Comparison of ENCODE assay signal across 29 cellular contexts in genomic region chr3:99317196-99317595, GRCh38.
"Had no signal": no experiment of that assay in that cellular context is flagged by ENCODE, and none has a peak within 500 bp of the region (broad histone marks: within the 10 kb centered on the region; RNA-seq: fewer than 3 reads in every experiment).

No MANE protein-coding gene starts in this region.

- H3K4me3 ChIP-seq: esophagus muscularis mucosa, heart right ventricle, lung, mucosa of descending colon, ovary, skin epidermis, thoracic aorta, vagina had no signal

- DNase-seq: activated CD4-positive, alpha-beta memory T cell treated with anti-CD3 and anti-CD28 coated beads for 36 hours; activated CD4-positive, alpha-beta T cell treated with anti-CD3 and anti-CD28 coated beads, Interleukin-2, amount 10 ng/mL, durations not matched to agents 24 days and 14 days; activated CD8-positive, alpha-beta memory T cell treated with anti-CD3 and anti-CD28 coated beads, Interleukin-2, amount 50 U/mL, for 4 hours; activated gamma-delta T cell; activated naive CD4-positive, alpha-beta T cell treated with anti-CD3 and anti-CD28 coated beads, Interleukin-2, amount 10 ng/mL, durations not matched to agents 7 days and 5 days; activated naive CD8-positive, alpha-beta T cell treated with anti-CD3 and anti-CD28 coated beads, Interleukin-2, amount 10 ng/mL, durations not matched to agents 7 days and 5 days; activated T-cell treated with anti-CD3 and anti-CD28 coated beads, Interleukin-2, amount 50 U/mL, for 1 hour; amniotic stem cell; brain microvascular endothelial cell; caudate nucleus; foreskin melanocyte; heart right ventricle; mucosa of descending colon; ovary; stimulated activated CD4-positive, alpha-beta T cell treated with anti-CD3 and anti-CD28 coated beads, Interleukin-12 subunit alpha, Interleukin-12 subunit beta, amount 100 ng/mL, for 4 hours; stimulated activated CD4-positive, alpha-beta T cell treated with anti-CD3 and anti-CD28 coated beads, Interleukin-4, amount 100 ng/mL, for 1 hour had no signal

- H3K4me1 ChIP-seq: heart right ventricle had no signal

- H3K27me3 ChIP-seq: brain microvascular endothelial cell, esophagus muscularis mucosa, heart right ventricle, ovary, vagina had no signal

- H3K4me1 Mint-ChIP-seq: activated CD4-positive, alpha-beta T cell treated with anti-CD3 and anti-CD28 coated beads, Interleukin-2, amount 10 ng/mL, durations not matched to agents 24 days and 14 days; activated naive CD4-positive, alpha-beta T cell treated with anti-CD3 and anti-CD28 coated beads, Interleukin-2, amount 10 ng/mL, durations not matched to agents 7 days and 5 days; activated naive CD8-positive, alpha-beta T cell treated with anti-CD3 and anti-CD28 coated beads, Interleukin-2, amount 10 ng/mL, durations not matched to agents 7 days and 5 days; stimulated activated effector memory CD8-positive, alpha-beta T cell treated with anti-CD3 and anti-CD28 coated beads, Interleukin-12 subunit alpha, Interleukin-12 subunit beta, amount 100 ng/mL, for 72 hours had no signal

- ATAC-seq: left lobe of liver; mucosa of descending colon; natural killer cell treated with Interleukin-12 subunit alpha and Interleukin-12 subunit beta and Interleukin-15 and Interleukin-18, amount 100 ng/mL, for 72 hours; sciatic nerve; stimulated activated effector memory CD8-positive, alpha-beta T cell treated with anti-CD3 and anti-CD28 coated beads, Interleukin-12 subunit alpha, Interleukin-12 subunit beta, amount 100 ng/mL, for 72 hours had no signal

- H3K27ac Mint-ChIP-seq: activated CD4-positive, alpha-beta memory T cell treated with anti-CD3 and anti-CD28 coated beads for 36 hours; activated CD4-positive, alpha-beta T cell treated with anti-CD3 and anti-CD28 coated beads, Interleukin-2, amount 10 ng/mL, durations not matched to agents 24 days and 14 days; activated naive CD4-positive, alpha-beta T cell treated with anti-CD3 and anti-CD28 coated beads, Interleukin-2, amount 10 ng/mL, durations not matched to agents 7 days and 5 days; activated naive CD8-positive, alpha-beta T cell treated with anti-CD3 and anti-CD28 coated beads, Interleukin-2, amount 10 ng/mL, durations not matched to agents 7 days and 5 days; natural killer cell treated with Interleukin-12 subunit alpha and Interleukin-12 subunit beta and Interleukin-15 and Interleukin-18, amount 100 ng/mL, for 72 hours; progenitor cell of endocrine pancreas; stimulated activated effector memory CD8-positive, alpha-beta T cell treated with anti-CD3 and anti-CD28 coated beads, Interleukin-12 subunit alpha, Interleukin-12 subunit beta, amount 100 ng/mL, for 72 hours; stimulated activated naive CD8-positive, alpha-beta T cell treated with anti-CD3 and anti-CD28 coated beads, Interleukin-15, Interleukin-2, amounts not matched to agents 100 ng/mL and 50 ng/mL, for 24 hours; type B pancreatic cell had no signal

- H3K36me3 Mint-ChIP-seq: activated CD4-positive, alpha-beta memory T cell treated with anti-CD3 and anti-CD28 coated beads for 36 hours; activated naive CD4-positive, alpha-beta T cell treated with anti-CD3 and anti-CD28 coated beads, Interleukin-2, amount 10 ng/mL, durations not matched to agents 7 days and 5 days; activated naive CD8-positive, alpha-beta T cell treated with anti-CD3 and anti-CD28 coated beads, Interleukin-2, amount 10 ng/mL, durations not matched to agents 7 days and 5 days; natural killer cell treated with Interleukin-12 subunit alpha and Interleukin-12 subunit beta and Interleukin-15 and Interleukin-18, amount 100 ng/mL, for 72 hours; stimulated activated effector memory CD8-positive, alpha-beta T cell treated with anti-CD3 and anti-CD28 coated beads, Interleukin-12 subunit alpha, Interleukin-12 subunit beta, amount 100 ng/mL, for 72 hours; type B pancreatic cell had no signal

- H3K4me3 Mint-ChIP-seq: activated CD4-positive, alpha-beta memory T cell treated with anti-CD3 and anti-CD28 coated beads for 36 hours; activated CD4-positive, alpha-beta T cell treated with anti-CD3 and anti-CD28 coated beads, Interleukin-2, amount 10 ng/mL, durations not matched to agents 24 days and 14 days; activated naive CD4-positive, alpha-beta T cell treated with anti-CD3 and anti-CD28 coated beads, Interleukin-2, amount 10 ng/mL, durations not matched to agents 7 days and 5 days; activated naive CD8-positive, alpha-beta T cell treated with anti-CD3 and anti-CD28 coated beads, Interleukin-2, amount 10 ng/mL, durations not matched to agents 7 days and 5 days; natural killer cell treated with Interleukin-12 subunit alpha and Interleukin-12 subunit beta and Interleukin-15 and Interleukin-18, amount 100 ng/mL, for 72 hours; stimulated activated effector memory CD8-positive, alpha-beta T cell treated with anti-CD3 and anti-CD28 coated beads, Interleukin-12 subunit alpha, Interleukin-12 subunit beta, amount 100 ng/mL, for 72 hours; stimulated activated naive CD8-positive, alpha-beta T cell treated with anti-CD3 and anti-CD28 coated beads, Interleukin-15, Interleukin-2, amounts not matched to agents 100 ng/mL and 50 ng/mL, for 24 hours; type B pancreatic cell had no signal

- H3K36me3 ChIP-seq: brain microvascular endothelial cell, esophagus muscularis mucosa, heart right ventricle, ovary, thoracic aorta, vagina had no signal

- H3K9me3 Mint-ChIP-seq: activated CD4-positive, alpha-beta T cell treated with anti-CD3 and anti-CD28 coated beads, Interleukin-2, amount 10 ng/mL, durations not matched to agents 24 days and 14 days; activated naive CD4-positive, alpha-beta T cell treated with anti-CD3 and anti-CD28 coated beads, Interleukin-2, amount 10 ng/mL, durations not matched to agents 7 days and 5 days had no signal

- H3K9me3 ChIP-seq: mucosa of descending colon, ovary, thoracic aorta, vagina had no signal

- H3K27me3 Mint-ChIP-seq: activated CD4-positive, alpha-beta memory T cell treated with anti-CD3 and anti-CD28 coated beads for 36 hours; activated CD4-positive, alpha-beta T cell treated with anti-CD3 and anti-CD28 coated beads, Interleukin-2, amount 10 ng/mL, durations not matched to agents 24 days and 14 days; activated naive CD4-positive, alpha-beta T cell treated with anti-CD3 and anti-CD28 coated beads, Interleukin-2, amount 10 ng/mL, durations not matched to agents 7 days and 5 days; activated naive CD8-positive, alpha-beta T cell treated with anti-CD3 and anti-CD28 coated beads, Interleukin-2, amount 10 ng/mL, durations not matched to agents 7 days and 5 days; natural killer cell treated with Interleukin-12 subunit alpha and Interleukin-12 subunit beta and Interleukin-15 and Interleukin-18, amount 100 ng/mL, for 72 hours; progenitor cell of endocrine pancreas; stimulated activated naive CD8-positive, alpha-beta T cell treated with anti-CD3 and anti-CD28 coated beads, Interleukin-15, Interleukin-2, amounts not matched to agents 100 ng/mL and 50 ng/mL, for 24 hours; type B pancreatic cell had no signal

- H3K27ac ChIP-seq: brain microvascular endothelial cell, heart right ventricle, ovary, skin epidermis, vagina, VCaP had no signal
